8 cellular contexts compared by ENCODE assay signal in genomic region chr5:179623001-179623905, GRCh38. TPM values are rescaled to one million over a fixed set of nuclear protein-coding genes. Genes with fewer than 3 reads are reported as not detected.
DNase-seq lines count a peak whose midpoint lies in the region; ATAC-seq and TF ChIP-seq lines count a peak whose summit lies in the region.

Gene HNRNPH1 (minus strand): TSS chr5:179623671. CDS start chr5:179623133, 538 bp downstream.

- no peaks in the 10 kb centered on the region for H3K9me3 Mint-ChIP-seq in activated T-helper 2 cell treated with anti-CD3 and anti-CD28 coated beads, Interferon-gamma antibody, Interleukin-2, Interleukin-4, amounts not matched to agents 10 μg/mL and 5 μg/mL and 100 μg/mL, durations not matched to agents 14 hours and 24 hours and 36 hours
- H3K9me3 Mint-ChIP-seq in natural killer cell treated with Interleukin-12 subunit alpha and Interleukin-12 subunit beta and Interleukin-15 and Interleukin-18, amount 100 ng/mL, for 72 hours: no peaks in the 10 kb centered on the region

- peaks cover 38% of the 10 kb centered on the region for H3K4me1 Mint-ChIP-seq in activated T-helper 2 cell treated with anti-CD3 and anti-CD28 coated beads, Interferon-gamma antibody, Interleukin-2, Interleukin-4, amounts not matched to agents 10 μg/mL and 5 μg/mL and 100 μg/mL, durations not matched to agents 14 hours and 24 hours and 36 hours (ENCODE audit: low read depth)
- peaks cover 49 to 60% of the 10 kb centered on the region in 2 donors for H3K4me1 Mint-ChIP-seq in natural killer cell treated with Interleukin-12 subunit alpha and Interleukin-12 subunit beta and Interleukin-15 and Interleukin-18, amount 100 ng/mL, for 72 hours (ENCODE audit: low read depth in 2 of 2)

- H3K27ac Mint-ChIP-seq in activated T-helper 2 cell treated with anti-CD3 and anti-CD28 coated beads, Interferon-gamma antibody, Interleukin-2, Interleukin-4, amounts not matched to agents 10 μg/mL and 5 μg/mL and 100 μg/mL, durations not matched to agents 14 hours and 24 hours and 36 hours: peak within 1 kb of the TSS; percentile 99
- H3K27ac Mint-ChIP-seq in natural killer cell treated with Interleukin-12 subunit alpha and Interleukin-12 subunit beta and Interleukin-15 and Interleukin-18, amount 100 ng/mL, for 72 hours: peak within 1 kb of the TSS; percentile 98 to 100

- TF ChIP-seq CTCF in RWPE2 (IDR thresholded peaks at IDR 0.05; ENCODE audit: poor library complexity, severe bottlenecking): peak; percentile 70

- no peaks in the 10 kb centered on the region for H3K27me3 ChIP-seq in RWPE2 (ENCODE audit: insufficient read depth, poor library complexity, severe bottlenecking)

- H3K4me1 ChIP-seq in RWPE2 (ENCODE audit: insufficient read depth, poor library complexity, severe bottlenecking): peaks cover 28% of the 10 kb centered on the region

- peak within 1 kb of the TSS; percentile 76 for H3K4me3 ChIP-seq in RWPE2 (ENCODE audit: severe bottlenecking)

- intact Hi-C loops in activated T-helper 2 cell treated with anti-CD3 and anti-CD28 coated beads, Interferon-gamma antibody, Interleukin-2, Interleukin-4, amounts not matched to agents 10 μg/mL and 5 μg/mL and 100 μg/mL, durations not matched to agents 14 hours and 24 hours and 36 hours (cut with micrococcal nuclease): loop anchor here (1.0 to 10.0 kb wide), 10 partner anchors 55 to 1622 kb away; partner anchors contain the start of genes CANX, CLK4, MAML1 and RACK1

- H3K9me3 ChIP-seq in RWPE2 (ENCODE audit: severe bottlenecking): no peaks in the 10 kb centered on the region

- peak within 1 kb of the TSS; percentile 87 for H3K27ac ChIP-seq in RWPE2 (ENCODE audit: poor library complexity, severe bottlenecking)

- H3K36me3 ChIP-seq in RWPE2 (ENCODE audit: low read depth): peaks cover 48% of the 10 kb centered on the region

- H3K4me3 Mint-ChIP-seq in activated T-helper 2 cell treated with anti-CD3 and anti-CD28 coated beads, Interferon-gamma antibody, Interleukin-2, Interleukin-4, amounts not matched to agents 10 μg/mL and 5 μg/mL and 100 μg/mL, durations not matched to agents 14 hours and 24 hours and 36 hours (ENCODE audit: low read depth): peak within 1 kb of the TSS; percentile 98
- peak within 1 kb of the TSS; percentile 97 for H3K4me3 Mint-ChIP-seq in natural killer cell treated with Interleukin-12 subunit alpha and Interleukin-12 subunit beta and Interleukin-15 and Interleukin-18, amount 100 ng/mL, for 72 hours

- H3K36me3 Mint-ChIP-seq in activated T-helper 2 cell treated with anti-CD3 and anti-CD28 coated beads, Interferon-gamma antibody, Interleukin-2, Interleukin-4, amounts not matched to agents 10 μg/mL and 5 μg/mL and 100 μg/mL, durations not matched to agents 14 hours and 24 hours and 36 hours (ENCODE audit: low read depth): peaks cover 52% of the 10 kb centered on the region
- H3K36me3 Mint-ChIP-seq in natural killer cell treated with Interleukin-12 subunit alpha and Interleukin-12 subunit beta and Interleukin-15 and Interleukin-18, amount 100 ng/mL, for 72 hours: peaks cover 44% of the 10 kb centered on the region

- ATAC-seq in RWPE2 (ENCODE audit: low read depth): peak; percentile 51
- ATAC-seq in natural killer cell treated with Interleukin-12 subunit alpha and Interleukin-12 subunit beta and Interleukin-15 and Interleukin-18, amount 100 ng/mL, for 72 hours: peak; percentile 86 to 89
- peak; percentile 75 for ATAC-seq in stimulated activated naive CD8-positive, alpha-beta T cell treated with anti-CD3 and anti-CD28 coated beads, Interleukin-15, Interleukin-2, amounts not matched to agents 100 U/mL and 50 U/mL, for 24 hours

- H3K27me3 Mint-ChIP-seq in activated T-helper 2 cell treated with anti-CD3 and anti-CD28 coated beads, Interferon-gamma antibody, Interleukin-2, Interleukin-4, amounts not matched to agents 10 μg/mL and 5 μg/mL and 100 μg/mL, durations not matched to agents 14 hours and 24 hours and 36 hours (ENCODE audit: low read depth): no peaks in the 10 kb centered on the region
- H3K27me3 Mint-ChIP-seq in natural killer cell treated with Interleukin-12 subunit alpha and Interleukin-12 subunit beta and Interleukin-15 and Interleukin-18, amount 100 ng/mL, for 72 hours: no peaks in the 10 kb centered on the region

- DNase-seq in EH (ENCODE audit: low read depth) (peak; percentile 99), H4 (ENCODE audit: low spot score) (peak; percentile 99), LoVo (ENCODE audit: low spot score) (peak; percentile 100), RWPE2 (ENCODE audit: low spot score) (peak; percentile 99), fibroblast of peridontal ligament (ENCODE audit: extremely low read depth) (peak; percentile 99)
- DNase-seq in activated T-helper 2 cell treated with anti-CD3 and anti-CD28 coated beads, Interferon-gamma antibody, Interleukin-2, Interleukin-4, amounts not matched to agents 10 μg/mL and 5 μg/mL and 100 μg/mL, durations not matched to agents 14 hours and 24 hours and 36 hours (ENCODE audit: low spot score): peak; percentile 98
- DNase-seq in natural killer cell treated with Interleukin-12 subunit alpha and Interleukin-12 subunit beta and Interleukin-15 and Interleukin-18, amount 100 ng/mL, for 72 hours (ENCODE audit: low spot score): peak; percentile 99
- peak; percentile 97 for DNase-seq in stimulated activated naive CD8-positive, alpha-beta T cell treated with anti-CD3 and anti-CD28 coated beads, Interleukin-15, Interleukin-2, amounts not matched to agents 100 U/mL and 50 U/mL, for 24 hours

RNA-seq across cellular contexts. Expression of gene HNRNPH1, which starts in this region (rescaled TPM):
- total RNA-seq in H4 (2014; rRNA removed; shearing (Covaris generic)): 417 and 435 TPM in 2 replicates
- 1,015 and 1,039 TPM in 2 replicates for total RNA-seq in activated T-helper 2 cell treated with anti-CD3 and anti-CD28 coated beads, Interferon-gamma antibody, Interleukin-2, Interleukin-4, amounts not matched to agents 10 μg/mL and 5 μg/mL and 100 μg/mL, durations not matched to agents 14 hours and 24 hours and 36 hours
- 1,000 to 10,000 TPM in 1 of 2 donors, 100 to 1,000 TPM in 1; 874 to 1,296 TPM for total RNA-seq in natural killer cell treated with Interleukin-12 subunit alpha and Interleukin-12 subunit beta and Interleukin-15 and Interleukin-18, amount 100 ng/mL, for 72 hours

Comparison
In these comparisons a context has a peak if more than half of its experiments do, and no peak if none do; other contexts are left out.
1. Peak in every context shown above with its lines: DNase-seq, ATAC-seq, H3K4me3 ChIP-seq and H3K27ac ChIP-seq.